ENCODE assay signal across 10 cellular contexts in genomic region chr11:133834399-133835257, GRCh38. TPM values are rescaled to one million over a fixed set of nuclear protein-coding genes. Genes with fewer than 3 reads are reported as not detected.
DNase-seq lines count a peak whose midpoint lies in the region; ATAC-seq and TF ChIP-seq lines count a peak whose summit lies in the region.
"Had no signal": no experiment of that assay in that cellular context is flagged by ENCODE, and none has a peak within 500 bp of the region (broad histone marks: within the 10 kb centered on the region; RNA-seq: fewer than 3 reads in every experiment).

No MANE protein-coding gene starts in this region.

- no peak overlapping the region for H3K27ac Mint-ChIP-seq in activated CD8-positive, alpha-beta memory T cell treated with anti-CD3 and anti-CD28 coated beads, Interleukin-2, amount 10 ng/mL, durations not matched to agents 7 days and 5 days
- no peak overlapping the region for H3K27ac Mint-ChIP-seq in osteocyte (ENCODE audit: unreplicated experiment)
- H3K27ac Mint-ChIP-seq: naive B cell had no signal

- no peaks in the 10 kb centered on the region for H3K36me3 Mint-ChIP-seq in activated CD8-positive, alpha-beta memory T cell treated with anti-CD3 and anti-CD28 coated beads, Interleukin-2, amount 10 ng/mL, durations not matched to agents 7 days and 5 days
- no peaks in the 10 kb centered on the region for H3K36me3 Mint-ChIP-seq in osteocyte (ENCODE audit: unreplicated experiment)
- H3K36me3 Mint-ChIP-seq: naive B cell had no signal

- ATAC-seq in activated CD8-positive, alpha-beta memory T cell treated with anti-CD3 and anti-CD28 coated beads, Interleukin-2, amount 10 ng/mL, durations not matched to agents 7 days and 5 days = peak; percentile 24
- peak; percentile 8 for ATAC-seq in HG02571 (IDR thresholded peaks at IDR 0.05; ENCODE audit: unreplicated experiment)
- ATAC-seq in HG03460 (IDR thresholded peaks at IDR 0.05; ENCODE audit: unreplicated experiment) = peak; percentile 13

- TF ChIP-seq CTCF in osteocyte (IDR thresholded peaks at IDR 0.05) = no peak

- peaks cover 3% of the 10 kb centered on the region for H3K4me1 Mint-ChIP-seq in activated CD8-positive, alpha-beta memory T cell treated with anti-CD3 and anti-CD28 coated beads, Interleukin-2, amount 10 ng/mL, durations not matched to agents 7 days and 5 days
- H3K4me1 Mint-ChIP-seq in osteocyte (ENCODE audit: unreplicated experiment) = no peaks in the 10 kb centered on the region

- peaks cover 3% of the 10 kb centered on the region for H3K27me3 Mint-ChIP-seq in activated CD8-positive, alpha-beta memory T cell treated with anti-CD3 and anti-CD28 coated beads, Interleukin-2, amount 10 ng/mL, durations not matched to agents 7 days and 5 days
- H3K27me3 Mint-ChIP-seq in osteocyte (ENCODE audit: unreplicated experiment) = no peaks in the 10 kb centered on the region

- H3K4me3 Mint-ChIP-seq in activated CD8-positive, alpha-beta memory T cell treated with anti-CD3 and anti-CD28 coated beads, Interleukin-2, amount 10 ng/mL, durations not matched to agents 7 days and 5 days = no peak overlapping the region
- H3K4me3 Mint-ChIP-seq in osteocyte (ENCODE audit: unreplicated experiment) = no peak overlapping the region

- DNase-seq in activated CD8-positive, alpha-beta memory T cell treated with anti-CD3 and anti-CD28 coated beads, Interleukin-2, amount 10 ng/mL, durations not matched to agents 7 days and 5 days = no peak
- no peak for DNase-seq in activated CD8-positive, alpha-beta memory T cell treated with anti-CD3 and anti-CD28 coated beads, Interleukin-2, amount 50 U/mL, for 48 hours
- DNase-seq in osteocyte (ENCODE audit: extremely low spot score, unreplicated experiment) (peak; percentile 57), SW 1271 (lab: John Stamatoyannopoulos, UW) (no peak), NCI-H2227 treated with DMSO at 0.1 percent for 48 hours (lab: John Stamatoyannopoulos, UW) (no peak), GDM1 (lab: John Stamatoyannopoulos, UW) (no peak)
- DNase-seq: naive B cell had no signal

- no peaks in the 10 kb centered on the region for H3K9me3 Mint-ChIP-seq in activated CD8-positive, alpha-beta memory T cell treated with anti-CD3 and anti-CD28 coated beads, Interleukin-2, amount 10 ng/mL, durations not matched to agents 7 days and 5 days (ENCODE audit: low read depth)
- no peaks in the 10 kb centered on the region for H3K9me3 Mint-ChIP-seq in osteocyte (ENCODE audit: unreplicated experiment)

- CTCF ChIA-PET in activated CD8-positive, alpha-beta memory T cell treated with anti-CD3 and anti-CD28 coated beads, Interleukin-2, amount 10 ng/mL, durations not matched to agents 7 days and 5 days (lab: Charles Lee) = interaction anchor here (1.0 to 5.2 kb wide), 7 partner anchors 13 to 756 kb away, joined by 3 to 46 read pairs (median 4); no protein-coding TSS in a partner anchor

RNA-seq across cellular contexts. Expression of gene SPATA19, which starts 10.7 kb away (rescaled TPM):
- total RNA-seq in activated CD8-positive, alpha-beta memory T cell treated with anti-CD3 and anti-CD28 coated beads, Interleukin-2, amount 10 ng/mL, durations not matched to agents 7 days and 5 days = not detected
- not detected in 2 replicates for total RNA-seq in osteocyte
- total RNA-seq: epithelial cell of proximal tubule had no signal
